18 cellular contexts compared by ENCODE assay signal in genomic region chr15:63368503-63368902, GRCh38.
"Had no signal": no experiment of that assay in that cellular context is flagged by ENCODE, and none has a peak within 500 bp of the region (broad histone marks: within the 10 kb centered on the region; RNA-seq: fewer than 3 reads in every experiment).

No MANE protein-coding gene starts in this region.

- ATAC-seq: psoas muscle; right lobe of liver; stimulated activated naive CD8-positive, alpha-beta T cell treated with anti-CD3 and anti-CD28 coated beads, Interleukin-15, amount 100 ng/mL, for 72 hours; T-cell had no signal

- H3K4me3 ChIP-seq: adrenal gland, coronary artery, left lung, psoas muscle, right lobe of liver, SK-N-MC, thoracic aorta, uterus had no signal

- H3K36me3 ChIP-seq: adrenal gland, left lung, right lobe of liver, thoracic aorta, uterus had no signal

- H3K9me3 ChIP-seq: adrenal gland, left lung, psoas muscle, right lobe of liver, thoracic aorta, uterus had no signal

- H3K27me3 ChIP-seq: adrenal gland, left lung, right lobe of liver, uterus had no signal

- H3K9me3 Mint-ChIP-seq: activated naive CD4-positive, alpha-beta T cell treated with anti-CD3 and anti-CD28 coated beads, Interleukin-2, amount 50 U/mL, for 24 hours; stimulated activated naive CD8-positive, alpha-beta T cell treated with anti-CD3 and anti-CD28 coated beads, Interleukin-15, amount 100 ng/mL, for 72 hours; T-cell had no signal

- H3K27ac Mint-ChIP-seq: activated naive CD4-positive, alpha-beta T cell treated with anti-CD3 and anti-CD28 coated beads, Interleukin-2, amount 50 U/mL, for 24 hours; stimulated activated naive CD8-positive, alpha-beta T cell treated with anti-CD3 and anti-CD28 coated beads, Interleukin-15, amount 100 ng/mL, for 72 hours; T-cell had no signal

- H3K27ac ChIP-seq: adrenal gland, coronary artery, psoas muscle, right lobe of liver, SK-N-MC, uterus had no signal

- H3K36me3 Mint-ChIP-seq: activated naive CD4-positive, alpha-beta T cell treated with anti-CD3 and anti-CD28 coated beads, Interleukin-2, amount 50 U/mL, for 24 hours; T-cell had no signal

- H3K27me3 Mint-ChIP-seq: activated naive CD4-positive, alpha-beta T cell treated with anti-CD3 and anti-CD28 coated beads, Interleukin-2, amount 50 U/mL, for 24 hours; stimulated activated naive CD8-positive, alpha-beta T cell treated with anti-CD3 and anti-CD28 coated beads, Interleukin-15, amount 100 ng/mL, for 72 hours had no signal

- H3K4me3 Mint-ChIP-seq: activated naive CD4-positive, alpha-beta T cell treated with anti-CD3 and anti-CD28 coated beads, Interleukin-2, amount 50 U/mL, for 24 hours; stimulated activated naive CD8-positive, alpha-beta T cell treated with anti-CD3 and anti-CD28 coated beads, Interleukin-15, amount 100 ng/mL, for 72 hours; T-cell had no signal

- H3K4me1 ChIP-seq: adrenal gland, right lobe of liver had no signal

- DNase-seq: activated CD4-positive, alpha-beta T cell treated with anti-CD3 and anti-CD28 coated beads for 1 hour; activated CD4-positive, alpha-beta T cell treated with anti-CD3 and anti-CD28 coated beads, Interleukin-2, amount 50 U/mL, for 4 hours; activated T-cell treated with anti-CD3 and anti-CD28 coated beads, Interleukin-2, amount 50 U/mL, for 1 hour; adrenal gland; central memory CD4-positive, alpha-beta T cell; effector CD4-positive, alpha-beta T cell; islet precursor cell; left lung; psoas muscle; right lobe of liver; stimulated activated naive CD8-positive, alpha-beta T cell treated with anti-CD3 and anti-CD28 coated beads, Interleukin-15, amount 100 ng/mL, for 72 hours; T-cell; T-helper 9 cell; uterus had no signal
